ENCODE assay signal across 13 cellular contexts in the genomic region with DNA sequence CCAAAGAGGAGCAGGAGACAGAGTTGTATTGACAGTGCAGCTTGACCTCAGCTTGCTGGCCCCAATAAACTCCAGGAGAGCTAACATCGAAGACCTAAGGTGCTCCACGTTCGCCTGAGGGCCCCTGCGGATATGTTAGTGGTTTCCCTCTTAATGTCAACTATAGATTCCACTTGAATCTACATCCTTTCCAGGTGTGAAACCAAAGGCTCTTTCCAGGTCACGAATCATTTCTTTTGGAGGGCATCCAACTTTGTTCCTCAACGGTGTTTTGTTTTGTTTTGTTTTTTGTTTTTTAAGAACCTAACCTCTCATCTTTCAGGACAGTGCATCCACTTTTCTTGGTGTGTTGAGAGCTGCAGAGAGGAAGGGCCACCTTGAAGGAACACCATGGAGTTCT.
A peak's percentile ranks its signal among the peaks of the same experiment; 100 is the strongest.
DNase-seq lines count a peak whose midpoint lies in the region; ATAC-seq and TF ChIP-seq lines count a peak whose summit lies in the region.
"Had no signal": no experiment of that assay in that cellular context is flagged by ENCODE, and none has a peak within 500 bp of the region (broad histone marks: within the 10 kb centered on the region; RNA-seq: fewer than 3 reads in every experiment).

No MANE protein-coding gene starts in this region.

- CTCF ChIA-PET in HEK293T (lab: Yijun Ruan, JAX) = no interaction called here

- H3K27ac ChIP-seq in lower lobe of right lung = peak overlapping the region; percentile 25
- H3K27ac ChIP-seq: suprapubic skin had no signal

- intact Hi-C loops in lower lobe of right lung (cut with DNase I) = no loop called here

- DNase-seq in COR-L47 (lab: John Stamatoyannopoulos, UW) (peak; percentile 42), HEK293T (ENCODE audit: extremely low spot score) (no peak), RPMI7951 (ENCODE audit: low read depth) (peak; percentile 48), lower lobe of right lung (no peak), superior temporal gyrus (ENCODE audit: extremely low spot score) (no peak)
- no peak for DNase-seq in activated naive CD8-positive, alpha-beta T cell treated with anti-CD3 and anti-CD28 coated beads for 36 hours
- DNase-seq: CD8-positive, alpha-beta memory T cell; NCI-H1092 treated with DMSO at 0.1 percent for 48 hours; right lobe of liver had no signal

- ATAC-seq in lower lobe of right lung = no peak
- no peak for ATAC-seq in GM21717 (IDR thresholded peaks at IDR 0.05; ENCODE audit: unreplicated experiment)
- ATAC-seq in HG02759 (IDR thresholded peaks at IDR 0.05; ENCODE audit: unreplicated experiment) = no peak

- no peaks in the 10 kb centered on the region for H3K9me3 ChIP-seq in lower lobe of right lung
- H3K9me3 ChIP-seq: right lobe of liver, suprapubic skin had no signal

- no peaks in the 10 kb centered on the region for H3K36me3 Mint-ChIP-seq in activated naive CD8-positive, alpha-beta T cell treated with anti-CD3 and anti-CD28 coated beads for 36 hours

- no peaks in the 10 kb centered on the region for H3K27me3 ChIP-seq in lower lobe of right lung (ENCODE audit: low read depth)
- H3K27me3 ChIP-seq: right lobe of liver, suprapubic skin had no signal

- H3K4me1 ChIP-seq in lower lobe of right lung = peaks cover 56% of the 10 kb centered on the region

- H3K36me3 ChIP-seq in lower lobe of right lung = no peaks in the 10 kb centered on the region
- H3K36me3 ChIP-seq: right lobe of liver, suprapubic skin had no signal

- H3K27ac Mint-ChIP-seq in activated naive CD8-positive, alpha-beta T cell treated with anti-CD3 and anti-CD28 coated beads for 36 hours = no peak overlapping the region

- H3K27me3 Mint-ChIP-seq in activated naive CD8-positive, alpha-beta T cell treated with anti-CD3 and anti-CD28 coated beads for 36 hours = no peaks in the 10 kb centered on the region
- H3K27me3 Mint-ChIP-seq: central memory CD8-positive, alpha-beta T cell had no signal

- H3K9me3 Mint-ChIP-seq in activated naive CD8-positive, alpha-beta T cell treated with anti-CD3 and anti-CD28 coated beads for 36 hours = no peaks in the 10 kb centered on the region
- H3K9me3 Mint-ChIP-seq: CD8-positive, alpha-beta memory T cell; central memory CD8-positive, alpha-beta T cell had no signal

- H3K4me3 Mint-ChIP-seq in activated naive CD8-positive, alpha-beta T cell treated with anti-CD3 and anti-CD28 coated beads for 36 hours = no peak overlapping the region
- H3K4me3 Mint-ChIP-seq: CD8-positive, alpha-beta memory T cell; central memory CD8-positive, alpha-beta T cell had no signal

- TF ChIP-seq CTCF in lower lobe of right lung (IDR thresholded peaks at IDR 0.05) = no peak

- POLR2A ChIA-PET in HEK293T (lab: Yijun Ruan, JAX) = interaction anchor here (1.2 kb wide), 1 partner anchor 65 kb away, joined by 4 read pairs; no protein-coding TSS in a partner anchor

- no peak overlapping the region for H3K4me3 ChIP-seq in lower lobe of right lung
- H3K4me3 ChIP-seq: right lobe of liver, suprapubic skin had no signal

- H3K4me1 Mint-ChIP-seq in activated naive CD8-positive, alpha-beta T cell treated with anti-CD3 and anti-CD28 coated beads for 36 hours = peaks cover 62% of the 10 kb centered on the region

TF ChIP-seq in HEK293T, 16 proteins besides CTCF, POLR2A, EP300 and RAD21:
- TF ChIP-seq ARNT (IDR thresholded peaks at IDR 0.05) = no peak
- TF ChIP-seq FOXM1 (IDR thresholded peaks at IDR 0.05; ENCODE audit: borderline replicate concordance) = no peak
- TF ChIP-seq ZNF384 (IDR thresholded peaks at IDR 0.05) = no peak
- 0 out of 2 replicates have a peak, but pooled peaks have one; percentile 21 for TF ChIP-seq L3MBTL2 (conservative IDR thresholded peaks at IDR 0.05)
- no peak for TF ChIP-seq TARDBP (IDR thresholded peaks at IDR 0.05)
- no peak for TF ChIP-seq CTBP1 (IDR thresholded peaks at IDR 0.05; ENCODE audit: borderline replicate concordance)

Comparison
In these comparisons a context has a peak if more than half of its experiments do, and no peak if none do; other contexts are left out.
1. DNase-seq: peak in COR-L47 (single experiment) and RPMI7951 (single experiment); none in HEK293T (single experiment), lower lobe of right lung (single experiment), activated naive CD8-positive, alpha-beta T cell treated with anti-CD3 and anti-CD28 coated beads for 36 hours (single experiment) and superior temporal gyrus (single experiment).